ENCODE assay signal across 1 cellular context in genomic region chr3:184359610-184360009, GRCh38.
TF ChIP-seq lines count a peak whose summit lies in the region.

No MANE protein-coding gene starts in this region.

TF ChIP-seq in K562, 482 proteins besides CTCF, POLR2A, EP300 and RAD21:
- TF ChIP-seq YY1 (IDR thresholded peaks at IDR 0.05; ENCODE audit: borderline replicate concordance in 1 of 3, control insufficient read depth in 1 of 3, extremely low read depth in 1 of 3, insufficient read depth in 3 of 3, insufficient read length in 1 of 3, insufficient replicate concordance in 2 of 3, low read depth in 1 of 3, low read length in 2 of 3) = no peak
- no peak for TF ChIP-seq IFI16 (CRISPR knock-in tag; IDR thresholded peaks at IDR 0.05)
- TF ChIP-seq EP400 (IDR thresholded peaks at IDR 0.05) = no peak
- TF ChIP-seq HIVEP1 (CRISPR knock-in tag; IDR thresholded peaks at IDR 0.05) = no peak
- TF ChIP-seq FOSL1 (tag; conservative IDR thresholded peaks at IDR 0.05) = no peak
- TF ChIP-seq ATF1 (CRISPR knock-in tag; IDR thresholded peaks at IDR 0.05) = no peak
- TF ChIP-seq ATF1 (tag; IDR thresholded peaks at IDR 0.05) = no peak
- no peak for TF ChIP-seq ZNF134 (CRISPR knock-in tag; conservative IDR thresholded peaks at IDR 0.05)
TF ChIP-seq in K562: peak in this region for 0.
